2 cellular contexts compared by ENCODE assay signal in genomic region chr22:50600967-50601668, GRCh38.
TF ChIP-seq lines count a peak whose summit lies in the region.

No MANE protein-coding gene starts in this region.

TF ChIP-seq in GM12878, 131 proteins besides CTCF, POLR2A, EP300 and RAD21:
- TF ChIP-seq RB1 (IDR thresholded peaks at IDR 0.05; ENCODE audit: borderline replicate concordance) (no peak), USF2 (IDR thresholded peaks at IDR 0.05; ENCODE audit: borderline replicate concordance, low read depth, low read length) (no peak), HDGF (IDR thresholded peaks at IDR 0.05) (no peak), DPF2 (IDR thresholded peaks at IDR 0.05) (no peak), POU2F2 (IDR thresholded peaks at IDR 0.05; ENCODE audit: borderline replicate concordance, low read depth, low read length) (no peak), SUZ12 (IDR thresholded peaks at IDR 0.05; ENCODE audit: unreplicated experiment) (no peak), CBFB (IDR thresholded peaks at IDR 0.05; ENCODE audit: low read depth) (no peak), RBBP5 (conservative IDR thresholded peaks at IDR 0.05) (no peak), YBX1 (IDR thresholded peaks at IDR 0.05) (no peak)

TF ChIP-seq in GM12891, 5 proteins besides CTCF, POLR2A, EP300 and RAD21:
- TF ChIP-seq SPI1 (IDR thresholded peaks at IDR 0.05; ENCODE audit: low read depth, low read length) (no peak), POU2F2 (IDR thresholded peaks at IDR 0.05; ENCODE audit: low read depth, low read length) (no peak), PAX5 (IDR thresholded peaks at IDR 0.05; ENCODE audit: insufficient read depth, low read length, severe bottlenecking) (no peak), TAF1 (IDR thresholded peaks at IDR 0.05; ENCODE audit: low read depth, low read length) (no peak), POLR2AphosphoS5 (IDR thresholded peaks at IDR 0.05; ENCODE audit: low read depth, low read length) (no peak)
